Comparison of ENCODE assay signal across 22 cellular contexts in the genomic region with DNA sequence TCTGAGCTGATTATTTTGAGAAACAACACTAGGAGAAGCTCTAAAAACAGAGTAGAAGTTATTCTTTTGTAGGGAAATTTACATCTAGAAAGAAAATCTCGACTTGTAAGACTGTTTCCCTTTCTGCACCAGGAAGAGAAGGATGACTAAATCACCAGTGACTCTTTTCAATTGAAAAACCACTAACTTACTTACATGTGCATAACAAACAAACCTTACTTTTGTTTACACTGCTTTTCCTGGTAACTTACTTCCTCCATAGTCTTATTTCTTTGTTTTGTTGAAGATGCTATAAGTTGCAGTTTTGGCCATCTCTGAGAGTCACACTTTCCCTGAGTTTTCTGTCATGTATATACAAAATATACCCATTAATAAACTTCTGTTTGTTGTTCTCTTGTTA.
DNase-seq lines count a peak whose midpoint lies in the region; ATAC-seq and TF ChIP-seq lines count a peak whose summit lies in the region.
"Had no signal": no experiment of that assay in that cellular context is flagged by ENCODE, and none has a peak within 500 bp of the region (broad histone marks: within the 10 kb centered on the region; RNA-seq: fewer than 3 reads in every experiment).

No MANE protein-coding gene starts in this region.

- H3K36me3 Mint-ChIP-seq in WTC11 = peaks cover 30% of the 10 kb centered on the region
- H3K36me3 Mint-ChIP-seq: CD4-positive, CD25-positive, alpha-beta regulatory T cell; IgD-negative memory B cell had no signal

- peaks cover 25% of the 10 kb centered on the region for H3K4me1 ChIP-seq in HUES48 (ENCODE audit: control insufficient read depth, insufficient read depth, low read length)
- peaks cover 19% of the 10 kb centered on the region; the same call in 1 of the 2 replicates for H3K4me1 ChIP-seq in iPS-20b (ENCODE audit: insufficient read depth, low read length)
- peaks cover 11% of the 10 kb centered on the region for H3K4me1 ChIP-seq in stomach smooth muscle (ENCODE audit: control insufficient read depth, insufficient read depth, low read length)
- H3K4me1 ChIP-seq in heart left ventricle = no peaks in the 10 kb centered on the region
- no peaks in the 10 kb centered on the region for H3K4me1 ChIP-seq in effector memory CD4-positive, alpha-beta T cell (ENCODE audit: control insufficient read depth, insufficient read depth, low read length, poor library complexity, severe bottlenecking)
- H3K4me1 ChIP-seq: A549 had no signal

- H3K9ac ChIP-seq in HUES48 (ENCODE audit: low read depth, low read length) = no peak overlapping the region
- H3K9ac ChIP-seq in iPS-20b (ENCODE audit: low read depth, low read length) = peak overlapping the region; percentile 33; the same call in 1 of the 2 replicates
- no peak overlapping the region for H3K9ac ChIP-seq in stomach smooth muscle (ENCODE audit: low read length in 2 of 2)

- TF ChIP-seq CTCF in WTC11 (IDR thresholded peaks at IDR 0.05) = no peak
- no peak for TF ChIP-seq CTCF in heart left ventricle (IDR thresholded peaks at IDR 0.05)

- intact Hi-C loops in heart left ventricle (cut with DNase I) = no loop called here

- H3K27me3 ChIP-seq in HUES48 (ENCODE audit: control insufficient read depth, insufficient read depth, low read length) = no peaks in the 10 kb centered on the region
- H3K27me3 ChIP-seq in iPS-20b (ENCODE audit: insufficient read depth, low read length) = no peaks in the 10 kb centered on the region
- H3K27me3 ChIP-seq in stomach smooth muscle (ENCODE audit: control insufficient read depth in 1 of 2, insufficient read depth in 2 of 2, low read length in 2 of 2) = no peaks in the 10 kb centered on the region
- H3K27me3 ChIP-seq in heart left ventricle = no peaks in the 10 kb centered on the region
- no peaks in the 10 kb centered on the region for H3K27me3 ChIP-seq in effector memory CD4-positive, alpha-beta T cell (replicated peaks; ENCODE audit: control insufficient read depth, insufficient read depth, low read length, poor library complexity, severe bottlenecking)
- H3K27me3 ChIP-seq: BE2C had no signal

- H3K4me3 Mint-ChIP-seq in WTC11 = no peak overlapping the region
- H3K4me3 Mint-ChIP-seq: CD4-positive, CD25-positive, alpha-beta regulatory T cell; H9; IgD-negative memory B cell had no signal

- DNase-seq in WTC11 (ENCODE audit: low spot score) (no peak), heart left ventricle (no peak)
- no peak for DNase-seq in effector memory CD4-positive, alpha-beta T cell
- DNase-seq: BE2C; CD4-positive, CD25-positive, alpha-beta regulatory T cell; DMS79 treated with DMSO at 0.1 percent for 48 hours; H9; NCI-H1105; NCI-H146; NCI-H2029; NCI-H2227 treated with DMSO at 0.1 percent for 48 hours; NCI-H510A; NCI-H774 had no signal

- H3K27me3 Mint-ChIP-seq in WTC11 (ENCODE audit: low read depth) = no peaks in the 10 kb centered on the region
- H3K27me3 Mint-ChIP-seq: CD4-positive, CD25-positive, alpha-beta regulatory T cell; IgD-negative memory B cell had no signal

- H3K27ac Mint-ChIP-seq in WTC11 = peak overlapping the region; percentile 31
- H3K27ac Mint-ChIP-seq: CD4-positive, CD25-positive, alpha-beta regulatory T cell; IgD-negative memory B cell had no signal

- ATAC-seq in WTC11 (peak; percentile 67), heart left ventricle (no peak), GM21367 (IDR thresholded peaks at IDR 0.05; ENCODE audit: unreplicated experiment) (no peak)
- ATAC-seq: A549, GM12878, Right ventricle myocardium inferior had no signal

- peaks cover 50% of the 10 kb centered on the region for H3K9me3 Mint-ChIP-seq in WTC11

- peaks cover 12% of the 10 kb centered on the region for H3K9me3 ChIP-seq in HUES48 (ENCODE audit: control insufficient read depth, insufficient read depth, low read length)
- peaks cover 17% of the 10 kb centered on the region for H3K9me3 ChIP-seq in iPS-20b (ENCODE audit: insufficient read depth, low read depth, low read length)
- no peaks in the 10 kb centered on the region for H3K9me3 ChIP-seq in stomach smooth muscle (ENCODE audit: control insufficient read depth in 2 of 2, low read length in 2 of 2)
- H3K9me3 ChIP-seq in heart left ventricle = peaks cover 0 to 10% (median 0%) of the 10 kb centered on the region in 12 donors
- no peaks in the 10 kb centered on the region for H3K9me3 ChIP-seq in effector memory CD4-positive, alpha-beta T cell (ENCODE audit: control insufficient read depth, low read length)
- H3K9me3 ChIP-seq: A549, BE2C had no signal

- CTCF ChIA-PET in WTC11 (lab: Charles Lee) = no interaction called here

- POLR2A ChIA-PET in WTC11 (lab: Charles Lee) = no interaction called here

- H3K36me3 ChIP-seq in HUES48 (ENCODE audit: control insufficient read depth, insufficient read depth, low read length) = no peaks in the 10 kb centered on the region; the same call in 1 of the 2 replicates
- peaks cover 12% of the 10 kb centered on the region; the same call in 1 of the 2 replicates for H3K36me3 ChIP-seq in iPS-20b (ENCODE audit: insufficient read depth, low read depth, low read length)
- no peaks in the 10 kb centered on the region for H3K36me3 ChIP-seq in stomach smooth muscle (ENCODE audit: control insufficient read depth in 2 of 2, insufficient read depth in 2 of 2, low read length in 2 of 2)
- no peaks in the 10 kb centered on the region for H3K36me3 ChIP-seq in heart left ventricle
- H3K36me3 ChIP-seq in effector memory CD4-positive, alpha-beta T cell (ENCODE audit: control insufficient read depth, insufficient read depth, low read length) = no peaks in the 10 kb centered on the region
- H3K36me3 ChIP-seq: BE2C had no signal

- H3K4me3 ChIP-seq in HUES48 (ENCODE audit: low read depth, low read length) (no peak overlapping the region), iPS-20b (ENCODE audit: low read length) (0 out of 2 replicates have a peak overlapping the region, but pooled peaks have one; percentile 21), stomach smooth muscle (ENCODE audit: low read length in 2 of 2) (no peak overlapping the region), heart left ventricle (no peak overlapping the region)
- H3K4me3 ChIP-seq in effector memory CD4-positive, alpha-beta T cell (ENCODE audit: insufficient read depth, low read depth, low read length, poor library complexity, severe bottlenecking) = no peak overlapping the region
- H3K4me3 ChIP-seq: A549, GM12878 had no signal

- TF ChIP-seq POLR2A in heart left ventricle (IDR thresholded peaks at IDR 0.05) = no peak

- H3K27ac ChIP-seq in HUES48 (ENCODE audit: low read depth, low read length) (peak overlapping the region; percentile 86), iPS-20b (ENCODE audit: low read length) (no peak overlapping the region), stomach smooth muscle (ENCODE audit: low read length) (peak overlapping the region; percentile 56), heart left ventricle (no peak overlapping the region)
- H3K27ac ChIP-seq in effector memory CD4-positive, alpha-beta T cell (ENCODE audit: insufficient read depth, low read length, poor library complexity, severe bottlenecking) = no peak overlapping the region
- H3K27ac ChIP-seq: A549, HL-60 had no signal

- WGBS in heart left ventricle, 4 donors = 51 to 80% (median 61%) methylated on average over 1 of the region's 1 CpG

- H3K4me1 Mint-ChIP-seq in WTC11 = peaks cover 28% of the 10 kb centered on the region
- H3K4me1 Mint-ChIP-seq: CD4-positive, CD25-positive, alpha-beta regulatory T cell had no signal

TF ChIP-seq in WTC11, 78 proteins besides CTCF, POLR2A, EP300 and RAD21 (continues in another document):
- TF ChIP-seq RORB (CRISPR knock-in tag; IDR thresholded peaks at IDR 0.05) = no peak
- no peak for TF ChIP-seq NR2C2 (CRISPR knock-in tag; IDR thresholded peaks at IDR 0.05)
- no peak for TF ChIP-seq ATF1 (CRISPR knock-in tag; IDR thresholded peaks at IDR 0.05)
- no peak for TF ChIP-seq TCF7 (CRISPR knock-in tag; IDR thresholded peaks at IDR 0.05; ENCODE audit: low read depth)
- no peak for TF ChIP-seq ZNF416 (CRISPR knock-in tag; IDR thresholded peaks at IDR 0.05)
- TF ChIP-seq, protein P1, sequence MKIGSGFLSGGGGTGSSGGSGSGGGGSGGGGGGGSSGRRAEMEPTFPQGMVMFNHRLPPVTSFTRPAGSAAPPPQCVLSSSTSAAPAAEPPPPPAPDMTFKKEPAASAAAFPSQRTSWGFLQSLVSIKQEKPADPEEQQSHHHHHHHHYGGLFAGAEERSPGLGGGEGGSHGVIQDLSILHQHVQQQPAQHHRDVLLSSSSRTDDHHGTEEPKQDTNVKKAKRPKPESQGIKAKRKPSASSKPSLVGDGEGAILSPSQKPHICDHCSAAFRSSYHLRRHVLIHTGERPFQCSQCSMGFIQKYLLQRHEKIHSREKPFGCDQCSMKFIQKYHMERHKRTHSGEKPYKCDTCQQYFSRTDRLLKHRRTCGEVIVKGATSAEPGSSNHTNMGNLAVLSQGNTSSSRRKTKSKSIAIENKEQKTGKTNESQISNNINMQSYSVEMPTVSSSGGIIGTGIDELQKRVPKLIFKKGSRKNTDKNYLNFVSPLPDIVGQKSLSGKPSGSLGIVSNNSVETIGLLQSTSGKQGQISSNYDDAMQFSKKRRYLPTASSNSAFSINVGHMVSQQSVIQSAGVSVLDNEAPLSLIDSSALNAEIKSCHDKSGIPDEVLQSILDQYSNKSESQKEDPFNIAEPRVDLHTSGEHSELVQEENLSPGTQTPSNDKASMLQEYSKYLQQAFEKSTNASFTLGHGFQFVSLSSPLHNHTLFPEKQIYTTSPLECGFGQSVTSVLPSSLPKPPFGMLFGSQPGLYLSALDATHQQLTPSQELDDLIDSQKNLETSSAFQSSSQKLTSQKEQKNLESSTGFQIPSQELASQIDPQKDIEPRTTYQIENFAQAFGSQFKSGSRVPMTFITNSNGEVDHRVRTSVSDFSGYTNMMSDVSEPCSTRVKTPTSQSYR (CRISPR knock-in tag; IDR thresholded peaks at IDR 0.05) = no peak
- no peak for TF ChIP-seq GTF2I (CRISPR knock-in tag; conservative IDR thresholded peaks at IDR 0.05)
- TF ChIP-seq ZNF138 (CRISPR knock-in tag; conservative IDR thresholded peaks at IDR 0.05) = no peak
- TF ChIP-seq SMAD3 (CRISPR knock-in tag; IDR thresholded peaks at IDR 0.05; ENCODE audit: borderline replicate concordance) = no peak
- TF ChIP-seq JUN (CRISPR knock-in tag; IDR thresholded peaks at IDR 0.05) = no peak
- no peak for TF ChIP-seq ZBTB21 (CRISPR knock-in tag; IDR thresholded peaks at IDR 0.05; ENCODE audit: borderline replicate concordance)
- no peak for TF ChIP-seq GRHL2 (CRISPR knock-in tag; IDR thresholded peaks at IDR 0.05; ENCODE audit: insufficient replicate concordance, severe bottlenecking)
- TF ChIP-seq MYBL2 (CRISPR knock-in tag; IDR thresholded peaks at IDR 0.05) = no peak
- TF ChIP-seq ZNF263 (CRISPR knock-in tag; IDR thresholded peaks at IDR 0.05; ENCODE audit: low read depth) = no peak
- TF ChIP-seq TEAD1 (CRISPR knock-in tag; IDR thresholded peaks at IDR 0.05) = no peak

Comparison
In these comparisons a context has a peak if more than half of its experiments do, and no peak if none do; other contexts are left out.
1. H3K27ac ChIP-seq: peak in HUES48 (single experiment) and stomach smooth muscle (single experiment); none in iPS-20b (single experiment), heart left ventricle (0 of 12) and effector memory CD4-positive, alpha-beta T cell (single experiment).